Comparison of ENCODE assay signal across 8 cellular contexts in the genomic region with DNA sequence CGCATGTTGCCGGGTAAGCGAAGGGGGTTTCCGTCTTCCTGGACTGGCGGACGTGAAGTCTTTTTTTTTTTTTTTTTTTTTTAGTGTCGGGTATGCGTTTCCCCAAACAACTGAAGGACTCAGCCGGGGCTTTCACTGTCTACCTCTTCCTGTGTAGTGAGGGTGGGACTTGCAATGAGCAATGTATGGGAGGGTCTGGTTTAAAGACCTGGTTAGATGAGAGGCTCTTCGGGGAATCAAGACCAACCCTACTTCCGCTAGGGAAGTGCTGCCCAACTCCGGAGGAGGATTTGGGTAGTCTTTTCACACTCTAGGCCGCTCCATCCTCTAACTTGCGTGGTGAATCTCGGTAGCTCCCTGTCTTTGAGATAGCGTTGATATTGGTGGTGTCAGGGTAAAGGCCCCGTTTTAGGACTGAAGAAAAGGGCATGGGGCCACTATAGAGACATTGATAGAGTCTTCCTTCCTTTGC. TPM values are rescaled to one million over a fixed set of nuclear protein-coding genes. Genes with fewer than 3 reads are reported as not detected.
A peak's percentile ranks its signal among the peaks of the same experiment; 100 is the strongest.
DNase-seq lines count a peak whose midpoint lies in the region; ATAC-seq and TF ChIP-seq lines count a peak whose summit lies in the region.

No MANE protein-coding gene starts in this region.

- peak overlapping the region; percentile 92 for H3K4me3 ChIP-seq in HL-60 (replicated peaks; ENCODE audit: insufficient read depth, low read length)
- H3K4me3 ChIP-seq in RWPE2 (ENCODE audit: severe bottlenecking): peak overlapping the region; percentile 87
- H3K4me3 ChIP-seq in vagina: peak overlapping the region; percentile 88 to 94

- peaks cover 26% of the 10 kb centered on the region for H3K4me1 ChIP-seq in RWPE2 (ENCODE audit: insufficient read depth, poor library complexity, severe bottlenecking)
- peaks cover 49% of the 10 kb centered on the region for H3K4me1 ChIP-seq in vagina

- no peaks in the 10 kb centered on the region for H3K27me3 Mint-ChIP-seq in activated naive CD4-positive, alpha-beta T cell treated with anti-CD3 and anti-CD28 coated beads, Interleukin-2, amount 50 U/mL, for 24 hours

- peaks cover 54% of the 10 kb centered on the region for H3K4me1 Mint-ChIP-seq in activated naive CD4-positive, alpha-beta T cell treated with anti-CD3 and anti-CD28 coated beads, Interleukin-2, amount 50 U/mL, for 24 hours

- H3K9me3 Mint-ChIP-seq in activated naive CD4-positive, alpha-beta T cell treated with anti-CD3 and anti-CD28 coated beads, Interleukin-2, amount 50 U/mL, for 24 hours: no peaks in the 10 kb centered on the region

- H3K36me3 ChIP-seq in RWPE2 (ENCODE audit: low read depth): peaks cover 22% of the 10 kb centered on the region
- no peaks in the 10 kb centered on the region for H3K36me3 ChIP-seq in vagina

- H3K36me3 Mint-ChIP-seq in activated naive CD4-positive, alpha-beta T cell treated with anti-CD3 and anti-CD28 coated beads, Interleukin-2, amount 50 U/mL, for 24 hours: peaks cover 12% of the 10 kb centered on the region

- no peak for TF ChIP-seq POLR2A in vagina (IDR thresholded peaks at IDR 0.05)

- H3K27me3 ChIP-seq in HL-60 (ENCODE audit: insufficient read depth, poor library complexity, severe bottlenecking): no peaks in the 10 kb centered on the region
- H3K27me3 ChIP-seq in RWPE2 (ENCODE audit: insufficient read depth, poor library complexity, severe bottlenecking): no peaks in the 10 kb centered on the region
- no peaks in the 10 kb centered on the region for H3K27me3 ChIP-seq in vagina

- H3K9me3 ChIP-seq in RWPE2 (ENCODE audit: severe bottlenecking) (no peaks in the 10 kb centered on the region), vagina (no peaks in the 10 kb centered on the region)

- intact Hi-C loops in Right ventricle myocardium superior (cut with DNase I) (no loop called here), vagina (cut with DNase I) (no loop called here)

- DNase-seq in DMS153 (lab: John Stamatoyannopoulos, UW): peak; percentile 48
- peak; percentile 38 to 48 for DNase-seq in HL-60 (ENCODE audit: low read depth in 1 of 2, low spot score in 1 of 2)
- no peak for DNase-seq in RWPE2 (ENCODE audit: low spot score)
- DNase-seq in Right ventricle myocardium superior: no peak
- DNase-seq in pons (ENCODE audit: low spot score): peak; percentile 62
- peak in 1 of 2 donors; percentile 91 for DNase-seq in vagina (ENCODE audit: extremely low spot score in 2 of 2)

- peak overlapping the region; percentile 94 for H3K27ac Mint-ChIP-seq in activated naive CD4-positive, alpha-beta T cell treated with anti-CD3 and anti-CD28 coated beads, Interleukin-2, amount 50 U/mL, for 24 hours

- H3K27ac ChIP-seq in HL-60 (replicated peaks) (peak overlapping the region; percentile 96), RWPE2 (ENCODE audit: poor library complexity, severe bottlenecking) (peak overlapping the region; percentile 87), vagina (peak overlapping the region; percentile 100)

- ATAC-seq in GM21360 (IDR thresholded peaks at IDR 0.05; ENCODE audit: unreplicated experiment) (peak; percentile 35), RWPE2 (ENCODE audit: low read depth) (peak; percentile 69), Right ventricle myocardium superior (ENCODE audit: poor library complexity) (peak; percentile 21)

- H3K4me3 Mint-ChIP-seq in activated naive CD4-positive, alpha-beta T cell treated with anti-CD3 and anti-CD28 coated beads, Interleukin-2, amount 50 U/mL, for 24 hours: peak overlapping the region; percentile 98

- no peak for TF ChIP-seq CTCF in HL-60 (IDR thresholded peaks at IDR 0.05; ENCODE audit: insufficient read depth, low read length)
- TF ChIP-seq CTCF in RWPE2 (IDR thresholded peaks at IDR 0.05; ENCODE audit: poor library complexity, severe bottlenecking): no peak
- no peak for TF ChIP-seq CTCF in vagina (IDR thresholded peaks at IDR 0.05)

RNA-seq across cellular contexts. Expression of gene PRRC2C, which starts 0.8 kb away (rescaled TPM):
- 40.3 TPM for total RNA-seq in Right ventricle myocardium superior
- total RNA-seq in vagina: 86.4 TPM

Comparison
In these comparisons a context has a peak if more than half of its experiments do, and no peak if none do; other contexts are left out.
1. DNase-seq: peak in DMS153 (single experiment), HL-60 (2 of 2) and pons (single experiment); none in RWPE2 (single experiment) and Right ventricle myocardium superior (single experiment).
2. Peak in every context shown above with its lines, with median percentiles within 50 percentile points of each other: ATAC-seq, H3K27ac ChIP-seq and H3K4me3 ChIP-seq.